Comparison of ENCODE assay signal across 1 cellular context in the genomic region with DNA sequence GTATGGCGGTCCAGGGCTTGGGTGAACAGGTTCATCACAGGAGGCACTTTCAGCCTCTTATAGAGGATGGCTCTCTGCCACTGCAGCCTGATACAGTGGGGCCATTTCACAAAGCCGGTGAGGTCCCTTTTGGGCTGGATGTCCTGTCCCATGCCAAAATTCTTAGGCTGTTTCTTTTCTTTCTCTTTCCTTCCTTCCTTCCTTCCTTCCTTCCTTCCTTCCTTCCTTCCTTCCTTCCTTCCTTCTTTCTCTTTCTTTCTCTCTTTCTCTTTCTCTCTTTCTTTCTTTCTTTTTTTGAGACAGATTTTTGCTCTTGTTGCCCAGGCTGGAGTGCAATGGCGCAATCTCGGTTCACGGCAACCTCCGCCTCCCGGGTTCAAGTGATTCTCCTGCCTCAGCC.
TF ChIP-seq lines count a peak whose summit lies in the region.

No MANE protein-coding gene starts in this region.

TF ChIP-seq in K562, 482 proteins besides CTCF, POLR2A, EP300 and RAD21:
- TF ChIP-seq ZNF512 (tag; IDR thresholded peaks at IDR 0.05), result peak; percentile 71
